ENCODE assay signal across 14 cellular contexts in the genomic region with DNA sequence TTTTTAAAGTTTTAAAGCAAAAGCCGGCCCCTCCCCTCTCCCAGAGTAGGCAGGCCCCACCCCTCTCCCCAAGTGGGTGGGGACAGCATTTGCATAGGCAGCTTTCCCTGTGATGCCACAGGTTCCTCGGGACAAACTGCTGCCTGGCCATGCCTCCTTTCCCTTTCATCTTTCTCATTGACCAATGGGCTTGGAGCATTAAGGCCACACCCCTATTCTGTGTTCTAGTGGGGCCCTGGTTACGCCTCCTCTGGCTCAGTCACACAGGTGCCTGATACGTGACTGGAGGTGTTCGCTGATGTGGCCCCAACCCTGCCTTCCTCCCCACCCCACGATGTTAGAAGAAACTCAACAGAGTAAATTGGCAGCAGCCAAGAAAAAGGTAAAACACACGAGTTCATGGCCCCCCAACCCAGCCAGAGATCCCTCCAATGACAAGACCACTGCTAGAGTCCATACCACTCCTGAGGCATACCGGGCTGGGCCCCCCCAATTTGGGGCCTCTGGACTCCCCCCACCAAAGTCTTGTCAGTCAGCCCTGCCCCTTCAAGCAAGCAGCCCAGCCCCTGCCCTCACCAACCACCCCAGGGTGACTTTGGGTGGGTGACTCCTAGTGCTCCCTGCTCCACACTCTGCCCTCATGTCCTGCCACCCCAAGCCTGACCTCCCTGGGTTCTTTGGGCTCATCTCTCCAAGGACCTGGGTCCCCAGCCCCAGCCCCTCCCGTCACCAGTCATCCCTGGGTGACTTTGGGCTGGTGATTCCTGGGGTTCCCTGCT.
DNase-seq lines count a peak whose midpoint lies in the region; ATAC-seq and TF ChIP-seq lines count a peak whose summit lies in the region.
"Had no signal": no experiment of that assay in that cellular context is flagged by ENCODE, and none has a peak within 500 bp of the region (broad histone marks: within the 10 kb centered on the region; RNA-seq: fewer than 3 reads in every experiment).

No MANE protein-coding gene starts in this region.

- peaks cover 17% of the 10 kb centered on the region for H3K27me3 Mint-ChIP-seq in GM23338 (ENCODE audit: insufficient read depth, low read depth, poor library complexity)

- H3K36me3 ChIP-seq in GM23338 (ENCODE audit: insufficient read depth): no peaks in the 10 kb centered on the region
- H3K36me3 ChIP-seq: ascending aorta, pancreas had no signal

- H3K27ac ChIP-seq in GM23338 (ENCODE audit: low read depth): no peak overlapping the region
- H3K27ac ChIP-seq: ascending aorta, pancreas had no signal

- H3K36me3 Mint-ChIP-seq in GM23338 (ENCODE audit: low read depth): no peaks in the 10 kb centered on the region

- no peaks in the 10 kb centered on the region for H3K9me3 Mint-ChIP-seq in GM23338

- ATAC-seq in GM23338 (peak; percentile 81), left lobe of liver (no peak), HG03457 (IDR thresholded peaks at IDR 0.05; ENCODE audit: unreplicated experiment) (no peak)
- ATAC-seq: pancreas; stimulated activated naive CD8-positive, alpha-beta T cell treated with anti-CD3 and anti-CD28 coated beads, Interleukin-15, Interleukin-2, amounts not matched to agents 100 U/mL and 50 U/mL, for 24 hours had no signal

- H3K27me3 ChIP-seq in GM23338 (ENCODE audit: insufficient read depth): no peaks in the 10 kb centered on the region
- H3K27me3 ChIP-seq: ascending aorta, pancreas had no signal

- no peak for TF ChIP-seq CTCF in GM23338 (conservative IDR thresholded peaks at IDR 0.05; ENCODE audit: low read depth in 2 of 2)

- no peak overlapping the region for H3K4me2 ChIP-seq in GM23338

- H3K9me2 ChIP-seq in GM23338 (ENCODE audit: insufficient read depth): no peaks in the 10 kb centered on the region

- H3F3A ChIP-seq in GM23338 (replicated peaks; ENCODE audit: low read depth): no peaks in the 10 kb centered on the region

- peak; percentile 21 for DNase-seq in AG08396 (ENCODE audit: low spot score)
- DNase-seq in GM23338 (ENCODE audit: low spot score): peak; percentile 90
- peak; percentile 7 for DNase-seq in OCI-M1 (lab: John Stamatoyannopoulos, UW)
- peak; percentile 41 for DNase-seq in left lobe of liver (ENCODE audit: low spot score)
- no peak for DNase-seq in COLO829 (ENCODE audit: low spot score)
- DNase-seq in HuH-7.5 (ENCODE audit: low spot score): no peak
- DNase-seq in CD1c-positive myeloid dendritic cell (ENCODE audit: extremely low spot score): no peak
- DNase-seq: glutamatergic neuron; stimulated activated CD4-positive, alpha-beta T cell treated with anti-CD3 and anti-CD28 coated beads, Interleukin-2, amount 100 ng/mL, for 48 hours; stimulated activated naive CD8-positive, alpha-beta T cell treated with anti-CD3 and anti-CD28 coated beads, Interleukin-15, Interleukin-2, amounts not matched to agents 100 U/mL and 50 U/mL, for 24 hours had no signal

- H3K4me1 ChIP-seq in GM23338 (ENCODE audit: insufficient read depth): peaks cover 19% of the 10 kb centered on the region
- H3K4me1 ChIP-seq: pancreas had no signal

- no peak overlapping the region for H3K4me3 ChIP-seq in GM23338
- H3K4me3 ChIP-seq: ascending aorta, lung, pancreas had no signal

- no peak overlapping the region for H3K4me3 Mint-ChIP-seq in GM23338

- H3K79me2 ChIP-seq in GM23338 (replicated peaks; ENCODE audit: insufficient read depth): no peaks in the 10 kb centered on the region

- peak overlapping the region; percentile 65; the same call in 1 of the 2 replicates for H3K27ac Mint-ChIP-seq in GM23338

- peaks cover 42% of the 10 kb centered on the region for H3K4me1 Mint-ChIP-seq in GM23338

- H2AFZ ChIP-seq in GM23338: no peak overlapping the region

- no peaks in the 10 kb centered on the region for H4K20me1 ChIP-seq in GM23338 (replicated peaks; ENCODE audit: insufficient read depth)

TF ChIP-seq in GM23338, 12 proteins besides CTCF, POLR2A, EP300 and RAD21:
- TF ChIP-seq POLR2AphosphoS5 (IDR thresholded peaks at IDR 0.05; ENCODE audit: low read depth) (peak; percentile 51), ZNF331 (CRISPR knock-in tag; IDR thresholded peaks at IDR 0.05; ENCODE audit: low read depth) (no peak)

Comparison
In these comparisons a context has a peak if more than half of its experiments do, and no peak if none do; other contexts are left out.
1. DNase-seq: peak in AG08396 (single experiment), GM23338 (single experiment), OCI-M1 (single experiment) and left lobe of liver (single experiment); none in COLO829 (single experiment), HuH-7.5 (single experiment) and CD1c-positive myeloid dendritic cell (single experiment).